ENCODE assay signal across 19 cellular contexts in the genomic region with DNA sequence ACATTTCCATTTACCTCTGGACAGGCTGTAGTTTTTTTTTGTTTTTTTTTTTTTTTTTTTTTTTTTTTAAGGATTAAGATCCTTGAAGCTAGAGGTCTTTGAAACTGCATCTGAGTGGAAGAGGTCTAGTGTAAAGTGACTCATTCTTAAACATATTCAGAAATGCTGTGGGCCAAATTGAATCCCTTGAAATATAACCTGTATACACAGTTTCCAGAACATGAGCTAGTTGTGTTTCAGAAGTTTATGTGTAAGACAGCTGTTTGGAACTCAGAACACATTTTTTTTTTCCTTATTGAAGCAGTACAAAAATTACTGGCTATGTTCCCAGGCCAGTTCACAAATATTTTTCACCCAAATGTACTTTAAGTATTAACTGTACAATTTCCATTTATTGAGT.
A peak's percentile ranks its signal among the peaks of the same experiment; 100 is the strongest.
DNase-seq lines count a peak whose midpoint lies in the region; FAIRE-seq and TF ChIP-seq lines count a peak whose summit lies in the region.
"Had no signal": no experiment of that assay in that cellular context is flagged by ENCODE, and none has a peak within 500 bp of the region (broad histone marks: within the 10 kb centered on the region; RNA-seq: fewer than 3 reads in every experiment).

No MANE protein-coding gene starts in this region.

- no peak overlapping the region for H3K4me2 ChIP-seq in fibroblast of lung (ENCODE audit: extremely low read depth, insufficient read depth, low read length)

- FAIRE-seq in RCC 7860 (lab: Jason Lieb, UNC), result peak; percentile 96
- FAIRE-seq: G401.6 had no signal

- DNase-seq in EH (ENCODE audit: low read depth) (peak; percentile 1), RCC 7860 (ENCODE audit: low spot score) (peak; percentile 71), fibroblast of lung (ENCODE audit: low read depth in 2 of 2) (peak; percentile 80 to 92), osteocyte (ENCODE audit: extremely low spot score, unreplicated experiment) (no peak), ascending aorta (ENCODE audit: low spot score in 2 of 2) (no peak), retina (no peak), DMS153 treated with DMSO at 0.1 percent for 48 hours (lab: John Stamatoyannopoulos, UW; ENCODE audit: unreplicated experiment) (no peak)
- DNase-seq: activated CD4-positive, alpha-beta T cell treated with anti-CD3 and anti-CD28 coated beads for 1 hour; NCI-H1105; NCI-H82; right cardiac atrium; stimulated activated CD4-positive, alpha-beta T cell treated with anti-CD3 and anti-CD28 coated beads, Interleukin-2, amount 100 ng/mL, for 48 hours; stimulated activated CD8-positive, alpha-beta memory T cell treated with anti-CD3 and anti-CD28 coated beads, Interleukin-4, amount 100 ng/mL, for 48 hours had no signal

- H3K79me2 ChIP-seq in fibroblast of lung (ENCODE audit: control insufficient read depth, insufficient read depth, low read length), result no peaks in the 10 kb centered on the region

- H3K9me3 Mint-ChIP-seq in osteocyte (ENCODE audit: unreplicated experiment), result no peaks in the 10 kb centered on the region

- H4K20me1 ChIP-seq in fibroblast of lung (ENCODE audit: control insufficient read depth, extremely low read depth, insufficient read depth, low read length), result no peaks in the 10 kb centered on the region

- no peak overlapping the region for H3K27ac ChIP-seq in fibroblast of lung (ENCODE audit: insufficient read depth, low read length)
- H3K27ac ChIP-seq in ascending aorta, result no peak overlapping the region
- H3K27ac ChIP-seq: foreskin keratinocyte, suprapubic skin had no signal

- H3K27me3 ChIP-seq in fibroblast of lung (ENCODE audit: control insufficient read depth, insufficient read depth, low read length) (no peaks in the 10 kb centered on the region), ascending aorta (no peaks in the 10 kb centered on the region)
- H3K27me3 ChIP-seq: foreskin keratinocyte, suprapubic skin had no signal

- peak overlapping the region; percentile 68 for H3K27ac Mint-ChIP-seq in osteocyte (ENCODE audit: unreplicated experiment)
- H3K27ac Mint-ChIP-seq: natural killer cell treated with Interleukin-12 subunit alpha and Interleukin-12 subunit beta and Interleukin-15 and Interleukin-18, amount 100 ng/mL, for 72 hours had no signal

- H3K36me3 ChIP-seq in fibroblast of lung (ENCODE audit: control insufficient read depth, insufficient read depth, low read length), result no peaks in the 10 kb centered on the region
- no peaks in the 10 kb centered on the region for H3K36me3 ChIP-seq in ascending aorta
- H3K36me3 ChIP-seq: suprapubic skin had no signal

- TF ChIP-seq CTCF in fibroblast of lung (conservative IDR thresholded peaks at IDR 0.05 in 1 of 2, IDR thresholded peaks at IDR 0.05 in 1 of 2; ENCODE audit: low read depth in 1 of 2, low read length in 2 of 2) (no peak), osteocyte (IDR thresholded peaks at IDR 0.05) (no peak), ascending aorta (IDR thresholded peaks at IDR 0.05) (no peak)

- H3K9ac ChIP-seq in fibroblast of lung (ENCODE audit: insufficient read depth, low read length), result no peak overlapping the region

- H3K36me3 Mint-ChIP-seq in osteocyte (ENCODE audit: unreplicated experiment), result no peaks in the 10 kb centered on the region

- no peak overlapping the region for H2AFZ ChIP-seq in fibroblast of lung (ENCODE audit: low read length)

- H3K4me1 Mint-ChIP-seq in osteocyte (ENCODE audit: unreplicated experiment), result peaks cover 51% of the 10 kb centered on the region

- H3K9me3 ChIP-seq in fibroblast of lung (ENCODE audit: control insufficient read depth, insufficient read depth, low read depth, low read length) (no peaks in the 10 kb centered on the region), ascending aorta (no peaks in the 10 kb centered on the region)
- H3K9me3 ChIP-seq: suprapubic skin had no signal

- no peak overlapping the region for H3K4me3 Mint-ChIP-seq in osteocyte (ENCODE audit: unreplicated experiment)
- H3K4me3 Mint-ChIP-seq: brain; natural killer cell treated with Interleukin-12 subunit alpha and Interleukin-12 subunit beta and Interleukin-15 and Interleukin-18, amount 100 ng/mL, for 72 hours had no signal

- no peaks in the 10 kb centered on the region for H3K27me3 Mint-ChIP-seq in osteocyte (ENCODE audit: unreplicated experiment)
- H3K27me3 Mint-ChIP-seq: brain; natural killer cell treated with Interleukin-12 subunit alpha and Interleukin-12 subunit beta and Interleukin-15 and Interleukin-18, amount 100 ng/mL, for 72 hours had no signal

- H3K4me3 ChIP-seq in fibroblast of lung (replicated peaks in 1 of 4; ENCODE audit: control extremely low read depth in 1 of 4, insufficient read depth in 1 of 4, low read depth in 3 of 4, low read length in 4 of 4) (no peak overlapping the region), ascending aorta (no peak overlapping the region)
- H3K4me3 ChIP-seq: lung, suprapubic skin had no signal

- intact Hi-C loops in ascending aorta (cut with DNase I), result loop anchor here (5.0 kb wide), 1 partner anchor 68 kb away; a partner anchor contains a TSS

- H3K4me1 ChIP-seq in fibroblast of lung (ENCODE audit: control insufficient read depth, extremely low read depth, insufficient read depth, low read length), result peaks cover 4% of the 10 kb centered on the region
- peaks cover 0 to 15% of the 10 kb centered on the region in 2 donors for H3K4me1 ChIP-seq in ascending aorta
- H3K4me1 ChIP-seq: foreskin keratinocyte, suprapubic skin had no signal

Comparison
In these comparisons a context has a peak if more than half of its experiments do, and no peak if none do; other contexts are left out.
1. DNase-seq: peak in EH (single experiment), RCC 7860 (single experiment) and fibroblast of lung (2 of 2); none in osteocyte (single experiment), ascending aorta (0 of 2), retina (single experiment) and DMS153 treated with DMSO at 0.1 percent for 48 hours (single experiment).